In the genomic region with DNA sequence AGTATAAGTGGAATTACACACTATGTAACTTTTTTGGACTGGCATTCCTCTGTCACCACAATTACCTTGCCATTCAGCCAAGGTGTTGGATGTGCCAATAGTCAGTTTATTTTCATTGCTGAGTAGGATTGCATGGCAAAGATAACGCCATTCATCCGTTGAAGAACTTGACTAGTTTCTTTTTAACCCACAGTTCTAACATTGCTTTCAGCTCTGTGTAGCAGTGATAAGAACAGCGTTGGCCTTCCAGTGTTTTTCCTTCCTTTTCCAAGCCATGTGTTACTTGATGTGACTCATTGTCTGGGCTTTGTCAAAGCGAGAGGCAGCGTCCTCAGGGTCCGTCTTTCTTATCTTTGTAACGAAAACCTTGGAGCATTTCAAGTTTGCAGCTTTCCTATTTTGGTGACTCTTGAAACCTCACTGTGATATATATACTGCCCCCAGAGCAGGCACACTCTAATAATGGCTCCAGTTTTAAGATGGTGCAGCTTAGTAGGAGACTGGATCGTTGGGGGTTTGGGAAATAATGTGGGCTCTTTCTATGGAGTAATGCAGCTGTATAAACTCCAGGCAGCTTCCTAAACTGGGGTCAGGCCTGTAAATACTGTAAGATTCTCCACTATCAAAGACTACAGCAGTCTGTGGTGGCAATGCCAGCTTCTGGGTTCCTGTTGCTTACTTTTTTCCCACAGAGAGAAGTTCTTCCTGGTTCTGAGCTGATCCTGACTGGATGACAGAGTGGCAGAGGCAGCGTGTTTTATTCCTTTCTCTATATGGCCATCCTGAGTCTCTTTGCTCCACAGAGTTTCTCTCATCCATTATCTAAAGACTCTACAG, we compare ENCODE assay signal across 17 cellular contexts. TPM values are rescaled to one million over a fixed set of nuclear protein-coding genes. Genes with fewer than 3 reads are reported as not detected.
DNase-seq lines count a peak whose midpoint lies in the region; ATAC-seq, FAIRE-seq and TF ChIP-seq lines count a peak whose summit lies in the region.
"Had no signal": no experiment of that assay in that cellular context is flagged by ENCODE, and none has a peak within 500 bp of the region (broad histone marks: within the 10 kb centered on the region; RNA-seq: fewer than 3 reads in every experiment).

No MANE protein-coding gene starts in this region.

- H3K27me3 ChIP-seq in astrocyte (ENCODE audit: insufficient read depth, low read length) (no peaks in the 10 kb centered on the region), heart right ventricle (no peaks in the 10 kb centered on the region), subcutaneous abdominal adipose tissue (ENCODE audit: control insufficient read depth in 5 of 5, insufficient read depth in 4 of 5, low read length in 5 of 5) (no peaks in the 10 kb centered on the region), neural progenitor cell (no peaks in the 10 kb centered on the region)

- no peak overlapping the region for H3K4me3 ChIP-seq in astrocyte (ENCODE audit: insufficient read depth, low read depth, low read length)
- H3K4me3 ChIP-seq in heart right ventricle, result no peak overlapping the region
- no peak overlapping the region for H3K4me3 ChIP-seq in subcutaneous abdominal adipose tissue (ENCODE audit: low read depth in 1 of 5, low read length in 5 of 5)
- no peak overlapping the region for H3K4me3 ChIP-seq in neural progenitor cell

- WGBS in heart right ventricle, 2 donors, result 34 to 43% methylated on average over 9 of the region's 9 CpGs

- peak overlapping the region; percentile 9 for H3K27ac ChIP-seq in astrocyte (ENCODE audit: low read depth, low read length)
- H3K27ac ChIP-seq in heart right ventricle, result peak overlapping the region in 9 of 10 donors; percentile 5 to 62 (median 44)
- H3K27ac ChIP-seq in subcutaneous abdominal adipose tissue (ENCODE audit: low read depth, low read length), result peak overlapping the region; percentile 6
- no peak overlapping the region for H3K27ac ChIP-seq in neural progenitor cell

- intact Hi-C loops in heart right ventricle (cut with DNase I), result loop anchor here in 1 of 10 donors (5.0 kb wide), 1 partner anchor 135 kb away; the partner anchor contains the start of gene AKR1C2

- ATAC-seq in heart right ventricle (peak; percentile 85 to 93 (median 91)), GM19467 (IDR thresholded peaks at IDR 0.05; ENCODE audit: unreplicated experiment) (no peak), GM18861 (IDR thresholded peaks at IDR 0.05; ENCODE audit: unreplicated experiment) (no peak)
- ATAC-seq: naive thymus-derived CD8-positive, alpha-beta T cell; T-helper 17 cell had no signal

- H3K36me3 ChIP-seq in astrocyte (ENCODE audit: insufficient read depth, low read length) (no peaks in the 10 kb centered on the region), heart right ventricle (no peaks in the 10 kb centered on the region), subcutaneous abdominal adipose tissue (ENCODE audit: control insufficient read depth in 5 of 5, insufficient read depth in 5 of 5, low read length in 5 of 5) (no peaks in the 10 kb centered on the region), neural progenitor cell (no peaks in the 10 kb centered on the region)

- FAIRE-seq in astrocyte (lab: Jason Lieb, UNC), result no peak

- H3K9me3 Mint-ChIP-seq in astrocyte (ENCODE audit: unreplicated experiment) (peaks cover 2% of the 10 kb centered on the region), neural progenitor cell (peaks cover 2% of the 10 kb centered on the region)
- H3K9me3 Mint-ChIP-seq: naive thymus-derived CD8-positive, alpha-beta T cell had no signal

- no peaks in the 10 kb centered on the region for H3K36me3 Mint-ChIP-seq in astrocyte (ENCODE audit: low read depth, unreplicated experiment)
- H3K36me3 Mint-ChIP-seq in neural progenitor cell, result no peaks in the 10 kb centered on the region
- H3K36me3 Mint-ChIP-seq: CD14-positive monocyte; naive thymus-derived CD8-positive, alpha-beta T cell had no signal

- H3K9me3 ChIP-seq in astrocyte (ENCODE audit: insufficient read depth, low read depth, low read length) (no peaks in the 10 kb centered on the region), heart right ventricle (no peaks in the 10 kb centered on the region), subcutaneous abdominal adipose tissue (ENCODE audit: control insufficient read depth in 5 of 5, low read length in 5 of 5) (no peaks in the 10 kb centered on the region), neural progenitor cell (ENCODE audit: low read depth) (no peaks in the 10 kb centered on the region)

- H3K4me1 Mint-ChIP-seq in astrocyte (ENCODE audit: low read depth, unreplicated experiment) (peaks cover 22% of the 10 kb centered on the region), neural progenitor cell (no peaks in the 10 kb centered on the region)
- H3K4me1 Mint-ChIP-seq: naive thymus-derived CD8-positive, alpha-beta T cell had no signal

- peaks cover 4% of the 10 kb centered on the region for H3K4me1 ChIP-seq in astrocyte (ENCODE audit: insufficient read depth, low read length)
- peaks cover 0 to 15% (median 0%) of the 10 kb centered on the region in 9 donors for H3K4me1 ChIP-seq in heart right ventricle
- H3K4me1 ChIP-seq in subcutaneous abdominal adipose tissue (ENCODE audit: control insufficient read depth in 5 of 5, insufficient read depth in 5 of 5, low read length in 5 of 5), result peaks cover 0 to 9% (median 0%) of the 10 kb centered on the region in 5 donors
- H3K4me1 ChIP-seq in neural progenitor cell, result peaks cover 21% of the 10 kb centered on the region

- no peaks in the 10 kb centered on the region for H4K20me1 ChIP-seq in astrocyte (ENCODE audit: insufficient read depth, low read length)
- H4K20me1 ChIP-seq in neural progenitor cell (ENCODE audit: low read depth), result no peaks in the 10 kb centered on the region

- H3K4me2 ChIP-seq in astrocyte (ENCODE audit: low read length), result peak overlapping the region; percentile 49
- H3K4me2 ChIP-seq in neural progenitor cell, result no peak overlapping the region

- H2AFZ ChIP-seq in astrocyte (ENCODE audit: low read depth, low read length), result peak overlapping the region; percentile 5
- H2AFZ ChIP-seq in neural progenitor cell (replicated peaks), result no peak overlapping the region

- no peak overlapping the region for H3K9ac ChIP-seq in astrocyte (ENCODE audit: low read length)
- no peak overlapping the region for H3K9ac ChIP-seq in subcutaneous abdominal adipose tissue (ENCODE audit: low read length in 5 of 5)
- H3K9ac ChIP-seq in neural progenitor cell, result no peak overlapping the region

- peak; percentile 27 for DNase-seq in HT1080 (ENCODE audit: low read depth)
- DNase-seq in astrocyte (ENCODE audit: low read depth), result peak; percentile 76
- DNase-seq in heart right ventricle, result no peak
- no peak for DNase-seq in NCI-H2171 treated with DMSO at 0.1 percent for 48 hours (lab: John Stamatoyannopoulos, UW)
- no peak for DNase-seq in neural progenitor cell (ENCODE audit: low spot score)
- DNase-seq: activated CD4-positive, alpha-beta T cell treated with anti-CD3 and anti-CD28 coated beads, Interleukin-2, amount 50 U/mL, for 4 hours; amniotic stem cell; effector CD4-positive, alpha-beta T cell; naive thymus-derived CD8-positive, alpha-beta T cell; NCI-H1694 treated with DMSO at 0.1 percent for 48 hours; NCI-H526; stimulated activated CD4-positive, alpha-beta T cell treated with anti-CD3 and anti-CD28 coated beads, Interleukin-2, amount 100 ng/mL, for 24 hours; T-helper 17 cell had no signal

- H3K4me3 Mint-ChIP-seq in astrocyte (ENCODE audit: unreplicated experiment), result no peak overlapping the region
- no peak overlapping the region for H3K4me3 Mint-ChIP-seq in neural progenitor cell
- H3K4me3 Mint-ChIP-seq: CD14-positive monocyte; naive thymus-derived CD8-positive, alpha-beta T cell; T-helper 17 cell had no signal

- H3K27me3 Mint-ChIP-seq in astrocyte (ENCODE audit: low read depth, unreplicated experiment), result no peaks in the 10 kb centered on the region
- H3K27me3 Mint-ChIP-seq in neural progenitor cell (ENCODE audit: insufficient read depth, low read depth), result peaks cover 2% of the 10 kb centered on the region

- no peaks in the 10 kb centered on the region for H3F3A ChIP-seq in neural progenitor cell (ENCODE audit: low read depth)

- H3K79me2 ChIP-seq in astrocyte (ENCODE audit: insufficient read depth, low read length), result no peaks in the 10 kb centered on the region
- no peaks in the 10 kb centered on the region for H3K79me2 ChIP-seq in neural progenitor cell (ENCODE audit: low read depth)

- TF ChIP-seq CTCF in astrocyte (IDR thresholded peaks at IDR 0.05; ENCODE audit: insufficient read depth, low read depth, low read length) (no peak), heart right ventricle (IDR thresholded peaks at IDR 0.05) (no peak), neural progenitor cell (IDR thresholded peaks at IDR 0.05) (no peak)

- H3K27ac Mint-ChIP-seq in astrocyte (ENCODE audit: unreplicated experiment), result peak overlapping the region; percentile 8
- H3K27ac Mint-ChIP-seq in neural progenitor cell, result no peak overlapping the region
- H3K27ac Mint-ChIP-seq: naive thymus-derived CD8-positive, alpha-beta T cell; T-helper 17 cell had no signal

RNA-seq across cellular contexts. Expression of gene AKR1E2, which starts 41.7 kb away (rescaled TPM):
- not detected in 2 replicates for total RNA-seq in HT1080 (2014; rRNA removed; shearing (Covaris generic))
- not detected in 2 replicates for polyA plus RNA-seq in HT1080 (2015; cell fraction: cytosol; rRNA removed)
- polyA plus RNA-seq in HT1080 (2015; cell fraction: nucleus; rRNA removed), result not detected in 2 replicates
- total RNA-seq in astrocyte, result 0.91 and 1.4 TPM in 2 replicates
- total RNA-seq in heart right ventricle, result 1 to 10 TPM; 2.0 to 6.5 (median 4.8) TPM
- 1 to 10 TPM; 1.2 to 3.0 TPM for polyA plus RNA-seq in heart right ventricle
- total RNA-seq in neural progenitor cell (ENCODE audit: low replicate concordance), result 3.4 and 4.4 TPM in 2 replicates

Comparison
In these comparisons a context has a peak if more than half of its experiments do, and no peak if none do; other contexts are left out.
1. DNase-seq: peak in HT1080 (single experiment) and astrocyte (single experiment); none in heart right ventricle (0 of 2), NCI-H2171 treated with DMSO at 0.1 percent for 48 hours (single experiment) and neural progenitor cell (single experiment).
2. ATAC-seq: peak in heart right ventricle (8 of 8); none in GM19467 (single experiment) and GM18861 (single experiment).